1 cellular context compared by ENCODE assay signal in genomic region chr1:33127001-33127823, GRCh38.
TF ChIP-seq lines count a peak whose summit lies in the region.

No MANE protein-coding gene starts in this region.

TF ChIP-seq in HCT116, 20 proteins besides CTCF, POLR2A, EP300 and RAD21 (continued from another document):
- 0 out of 2 replicates have a peak, but pooled peaks have one; percentile 19 for TF ChIP-seq ZFX (IDR thresholded peaks at IDR 0.05)
- TF ChIP-seq POLR2AphosphoS5 (IDR thresholded peaks at IDR 0.05; ENCODE audit: low read depth, low read length): peak; percentile 96
- TF ChIP-seq CEBPB (IDR thresholded peaks at IDR 0.05; ENCODE audit: low read depth): 0 out of 2 replicates have a peak, but pooled peaks have one; percentile 17
